In the genomic region with DNA sequence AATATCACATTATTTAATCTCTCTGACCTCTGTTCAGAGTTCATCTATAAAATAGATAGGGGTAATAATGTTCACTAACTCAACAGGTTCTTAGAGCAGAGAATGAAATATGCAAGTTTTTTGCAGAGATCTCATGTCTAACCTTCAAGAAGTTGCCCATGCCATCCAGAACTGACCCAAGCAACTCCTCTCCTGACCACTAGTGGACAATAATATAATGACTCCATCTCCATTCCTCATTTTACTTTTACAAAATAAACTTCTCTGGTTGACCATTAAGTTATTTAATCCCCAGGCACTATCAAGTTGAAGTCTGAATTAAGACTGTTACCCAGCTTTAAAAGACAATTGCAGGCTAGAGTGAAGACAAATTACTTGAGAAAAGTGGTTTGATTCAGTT, we compare ENCODE assay signal across 16 cellular contexts.
A peak's percentile ranks its signal among the peaks of the same experiment; 100 is the strongest.
DNase-seq lines count a peak whose midpoint lies in the region; ATAC-seq, FAIRE-seq and TF ChIP-seq lines count a peak whose summit lies in the region.
"Had no signal": no experiment of that assay in that cellular context is flagged by ENCODE, and none has a peak within 500 bp of the region (broad histone marks: within the 10 kb centered on the region; RNA-seq: fewer than 3 reads in every experiment).

No MANE protein-coding gene starts in this region.

- no peak overlapping the region for H3K23ac ChIP-seq in H1 (ENCODE audit: insufficient read length)

- FAIRE-seq in H1 (lab: Jason Lieb, UNC) (no peak), pancreas (lab: Jason Lieb, UNC) (no peak)
- FAIRE-seq: HTR-8/SVneo had no signal

- H4K20me1 ChIP-seq in GM23248 (ENCODE audit: insufficient read depth), result no peaks in the 10 kb centered on the region
- H4K20me1 ChIP-seq in OCI-LY7 (ENCODE audit: insufficient read depth, low read length), result no peaks in the 10 kb centered on the region
- H4K20me1 ChIP-seq in H1 (replicated peaks in 1 of 2; ENCODE audit: control insufficient read depth in 1 of 2, insufficient read depth in 2 of 2, low read length in 2 of 2), result no peaks in the 10 kb centered on the region
- H4K20me1 ChIP-seq in neural progenitor cell (ENCODE audit: low read depth), result no peaks in the 10 kb centered on the region

- H3K27me3 Mint-ChIP-seq in neural progenitor cell (ENCODE audit: insufficient read depth, low read depth), result no peaks in the 10 kb centered on the region

- no peak overlapping the region for H3K4me3 ChIP-seq in GM23248
- H3K4me3 ChIP-seq in OCI-LY7 (ENCODE audit: low read depth, low read length, poor library complexity, severe bottlenecking), result no peak overlapping the region
- no peak overlapping the region for H3K4me3 ChIP-seq in H1 (ENCODE audit: extremely low read depth in 1 of 4, insufficient read depth in 2 of 4, low read depth in 3 of 4, low read length in 4 of 4)
- H3K4me3 ChIP-seq in neural progenitor cell, result no peak overlapping the region
- H3K4me3 ChIP-seq in foreskin fibroblast (ENCODE audit: low read depth in 1 of 2, low read length in 2 of 2), result no peak overlapping the region
- no peak overlapping the region for H3K4me3 ChIP-seq in pancreas
- H3K4me3 ChIP-seq: suprapubic skin had no signal

- no peak overlapping the region for H3K4me3 Mint-ChIP-seq in neural progenitor cell
- H3K4me3 Mint-ChIP-seq: T-helper 1 cell treated with Interleukin-12 subunit alpha and Interleukin-12 subunit beta and Interleukin-4 antibody, amounts not matched to agents 30 μg/mL and 1 μg/mL, for 36 hours had no signal

- no peaks in the 10 kb centered on the region for H3K79me2 ChIP-seq in GM23248 (ENCODE audit: insufficient read depth)
- H3K79me2 ChIP-seq in OCI-LY7 (ENCODE audit: insufficient read depth, low read depth, low read length), result no peaks in the 10 kb centered on the region
- no peaks in the 10 kb centered on the region for H3K79me2 ChIP-seq in H1 (ENCODE audit: control insufficient read depth in 1 of 2, insufficient read depth in 2 of 2, low read length in 2 of 2)
- no peaks in the 10 kb centered on the region for H3K79me2 ChIP-seq in neural progenitor cell (ENCODE audit: low read depth)

- H3K9ac ChIP-seq in GM23248 (no peak overlapping the region), H1 (replicated peaks in 1 of 4; ENCODE audit: extremely low read depth in 1 of 4, low read depth in 3 of 4, low read length in 3 of 4) (no peak overlapping the region), neural progenitor cell (no peak overlapping the region)

- H2BK12ac ChIP-seq in H1 (ENCODE audit: low read depth, low read length), result no peak overlapping the region

- no peak overlapping the region for H3K56ac ChIP-seq in H1 (replicated peaks; ENCODE audit: insufficient read length, low read depth, low read length)

- H3K9me3 Mint-ChIP-seq in neural progenitor cell, result no peaks in the 10 kb centered on the region

- H3K9me2 ChIP-seq in GM23248 (ENCODE audit: insufficient read depth) (no peaks in the 10 kb centered on the region), OCI-LY7 (ENCODE audit: insufficient read depth, low read length) (no peaks in the 10 kb centered on the region)

- no peaks in the 10 kb centered on the region for H3K4me1 ChIP-seq in GM23248 (ENCODE audit: insufficient read depth)
- H3K4me1 ChIP-seq in OCI-LY7 (ENCODE audit: insufficient read depth, low read length, poor library complexity, severe bottlenecking), result no peaks in the 10 kb centered on the region
- no peaks in the 10 kb centered on the region for H3K4me1 ChIP-seq in H1 (replicated peaks in 1 of 4; ENCODE audit: control insufficient read depth in 3 of 4, insufficient read depth in 4 of 4, low read length in 3 of 4)
- H3K4me1 ChIP-seq in neural progenitor cell, result peaks cover 5% of the 10 kb centered on the region
- H3K4me1 ChIP-seq in pancreas, result no peaks in the 10 kb centered on the region
- H3K4me1 ChIP-seq: suprapubic skin had no signal

- POLR2A ChIA-PET in OCI-LY7 (lab: Charles Lee) (no interaction called here), H1 (lab: Charles Lee; ENCODE audit: partially characterized antibody) (interaction anchor here (1.2 kb wide), 1 partner anchor 11 kb away, joined by 3 read pairs; no protein-coding TSS in a partner anchor)

- BruUV-seq in OCI-LY7 (replicated peaks; lab: Mats Ljungman, UMichigan), result no TSS peak

- in situ Hi-C loops in GM23248 (cut with MboI), result no loop called here

- no peak overlapping the region for H2BK5ac ChIP-seq in H1 (ENCODE audit: low read depth, low read length)

- H2BK15ac ChIP-seq in H1 (ENCODE audit: low read length), result no peak overlapping the region

- no peak overlapping the region for H2BK120ac ChIP-seq in H1 (replicated peaks; ENCODE audit: low read depth, low read length)

- H3K36me3 ChIP-seq in GM23248 (ENCODE audit: low read depth), result no peaks in the 10 kb centered on the region
- no peaks in the 10 kb centered on the region for H3K36me3 ChIP-seq in OCI-LY7 (ENCODE audit: insufficient read depth, low read length)
- no peaks in the 10 kb centered on the region for H3K36me3 ChIP-seq in H1 (ENCODE audit: control insufficient read depth in 2 of 4, insufficient read depth in 4 of 4, low read length in 3 of 4)
- no peaks in the 10 kb centered on the region for H3K36me3 ChIP-seq in neural progenitor cell
- H3K36me3 ChIP-seq in pancreas, result no peaks in the 10 kb centered on the region
- H3K36me3 ChIP-seq: suprapubic skin had no signal

- H3K27me3 ChIP-seq in GM23248 (replicated peaks; ENCODE audit: insufficient read depth) (no peaks in the 10 kb centered on the region), H1 (replicated peaks in 1 of 4; ENCODE audit: control insufficient read depth in 3 of 4, extremely low read depth in 1 of 4, insufficient read depth in 3 of 4, low read length in 3 of 4) (no peaks in the 10 kb centered on the region), neural progenitor cell (no peaks in the 10 kb centered on the region), pancreas (no peaks in the 10 kb centered on the region)
- H3K27me3 ChIP-seq: suprapubic skin had no signal

- no peaks in the 10 kb centered on the region for H3K23me2 ChIP-seq in H1 (ENCODE audit: low read depth, low read length)

- peak; percentile 69 to 73 for TF ChIP-seq RAD21 in H1 (IDR thresholded peaks at IDR 0.05 in 1 of 2, conservative IDR thresholded peaks at IDR 0.05 in 1 of 2; ENCODE audit: low read depth in 2 of 2, low read length in 2 of 2)

- DNase-seq in GM23248 (peak; percentile 19), OCI-LY7 (ENCODE audit: low spot score) (no peak), H1 (ENCODE audit: low read depth in 1 of 2, low spot score in 2 of 2) (no peak), neural progenitor cell (ENCODE audit: low spot score) (peak; percentile 8), foreskin fibroblast (no peak), MV-4-11 (lab: John Stamatoyannopoulos, UW) (no peak), pancreas (no peak)
- DNase-seq: amniotic stem cell; COR-L47; effector CD4-positive, alpha-beta T cell; NCI-H446; stimulated activated CD4-positive, alpha-beta T cell treated with anti-CD3 and anti-CD28 coated beads, Interleukin-12 subunit alpha, Interleukin-12 subunit beta, amount 100 ng/mL, for 4 hours had no signal

- no peaks in the 10 kb centered on the region for H3K36me3 Mint-ChIP-seq in neural progenitor cell

- no peaks in the 10 kb centered on the region for H3K79me1 ChIP-seq in H1 (ENCODE audit: low read depth, low read length)

- H2AFZ ChIP-seq in GM23248 (no peak overlapping the region), OCI-LY7 (ENCODE audit: low read length) (no peak overlapping the region), H1 (ENCODE audit: low read length) (no peak overlapping the region), neural progenitor cell (replicated peaks) (peak overlapping the region; percentile 54)

- intact Hi-C loops in OCI-LY7 (cut with micrococcal nuclease; ENCODE audit: unreplicated experiment) (no loop called here), pancreas (cut with DNase I) (no loop called here)

- H3F3A ChIP-seq in GM23248 (ENCODE audit: insufficient read depth) (no peaks in the 10 kb centered on the region), neural progenitor cell (ENCODE audit: low read depth) (no peaks in the 10 kb centered on the region)

- H3K4me2 ChIP-seq in GM23248 (ENCODE audit: unreplicated experiment) (no peak overlapping the region), OCI-LY7 (ENCODE audit: low read length) (no peak overlapping the region), H1 (ENCODE audit: insufficient read depth in 1 of 2, low read depth in 2 of 2, low read length in 2 of 2) (no peak overlapping the region), neural progenitor cell (no peak overlapping the region)

- H4K91ac ChIP-seq in H1 (replicated peaks; ENCODE audit: insufficient read length, low read length), result no peak overlapping the region

- no peak overlapping the region for H3K4ac ChIP-seq in H1 (replicated peaks; ENCODE audit: insufficient read length, low read depth, low read length)

- H3K9me3 ChIP-seq in GM23248 (ENCODE audit: low read depth), result no peaks in the 10 kb centered on the region
- H3K9me3 ChIP-seq in OCI-LY7 (ENCODE audit: low read length), result no peaks in the 10 kb centered on the region
- H3K9me3 ChIP-seq in H1 (ENCODE audit: insufficient read depth in 2 of 2, low read depth in 1 of 2, low read length in 1 of 2), result no peaks in the 10 kb centered on the region
- H3K9me3 ChIP-seq in neural progenitor cell (ENCODE audit: low read depth), result no peaks in the 10 kb centered on the region
- H3K9me3 ChIP-seq in pancreas, result no peaks in the 10 kb centered on the region
- H3K9me3 ChIP-seq: suprapubic skin had no signal

- H2BK20ac ChIP-seq in H1 (ENCODE audit: low read length), result no peak overlapping the region

- no peak overlapping the region for H3K18ac ChIP-seq in H1 (ENCODE audit: extremely low read depth, low read length)

- no peak for TF ChIP-seq POLR2A in H1 (IDR thresholded peaks at IDR 0.05; ENCODE audit: control extremely low read depth in 1 of 2, low read depth in 2 of 2, low read length in 2 of 2)

- no peak overlapping the region for H4K5ac ChIP-seq in H1 (ENCODE audit: insufficient read length, low read depth, low read length)

- H3K4me1 Mint-ChIP-seq in neural progenitor cell, result peaks cover 3% of the 10 kb centered on the region

- ATAC-seq in HG03520 (IDR thresholded peaks at IDR 0.05; ENCODE audit: unreplicated experiment) (no peak), pancreas (no peak)

- no peak for TF ChIP-seq EP300 in H1 (IDR thresholded peaks at IDR 0.05; ENCODE audit: borderline replicate concordance in 1 of 2, low read depth in 2 of 2, low read length in 2 of 2)

- no peak overlapping the region for H4K8ac ChIP-seq in H1 (ENCODE audit: extremely low read depth, insufficient read depth, low read length)

- no peak overlapping the region for H3K14ac ChIP-seq in H1 (ENCODE audit: insufficient read length)

- no peak overlapping the region for H2AK5ac ChIP-seq in H1 (ENCODE audit: low read depth, low read length)

- H3K27ac ChIP-seq in GM23248, result no peak overlapping the region
- no peak overlapping the region for H3K27ac ChIP-seq in OCI-LY7 (ENCODE audit: low read depth, low read length, poor library complexity, severe bottlenecking)
- H3K27ac ChIP-seq in H1 (ENCODE audit: low read depth, low read length), result no peak overlapping the region
- no peak overlapping the region for H3K27ac ChIP-seq in neural progenitor cell
- H3K27ac ChIP-seq in pancreas, result no peak overlapping the region
- H3K27ac ChIP-seq: suprapubic skin had no signal

- TF ChIP-seq CTCF in OCI-LY7 (conservative IDR thresholded peaks at IDR 0.05; ENCODE audit: low read length) (0 out of 2 replicates have a peak, but pooled peaks have one; percentile 17), H1 (IDR thresholded peaks at IDR 0.05; ENCODE audit: control extremely low read depth in 1 of 3, insufficient read depth in 1 of 3, low read depth in 1 of 3, low read length in 3 of 3) (peak in 2 of 3 experiments; percentile 39; a peak in 2 of 4 replicates), neural progenitor cell (IDR thresholded peaks at IDR 0.05) (peak; percentile 57), foreskin fibroblast (IDR thresholded peaks at IDR 0.05; ENCODE audit: low read depth, low read length) (no peak), pancreas (IDR thresholded peaks at IDR 0.05) (peak in 1 of 4 donors; percentile 7)

- H3K27ac Mint-ChIP-seq in neural progenitor cell, result no peak overlapping the region
- H3K27ac Mint-ChIP-seq: T-helper 1 cell treated with Interleukin-12 subunit alpha and Interleukin-12 subunit beta and Interleukin-4 antibody, amounts not matched to agents 30 μg/mL and 1 μg/mL, for 36 hours had no signal

- CTCF ChIA-PET in OCI-LY7 (lab: Charles Lee; ENCODE audit: unreplicated experiment), result no interaction called here
- CTCF ChIA-PET in H1 (lab: Charles Lee; ENCODE audit: partially characterized antibody), result interaction anchor here (0.7 to 4.5 kb wide), 26 partner anchors 10 to 680 kb away, joined by 3 to 33 read pairs (median 4); no protein-coding TSS in a partner anchor

Comparison
In these comparisons a context has a peak if more than half of its experiments do, and no peak if none do; other contexts are left out.
1. DNase-seq: peak in GM23248 (single experiment) and neural progenitor cell (single experiment); none in OCI-LY7 (single experiment), H1 (0 of 2), foreskin fibroblast (0 of 2), MV-4-11 (single experiment) and pancreas (0 of 6).